ENCODE assay signal across 12 cellular contexts in genomic region chr2:200525066-200525465, GRCh38. TPM values are rescaled to one million over a fixed set of nuclear protein-coding genes. Genes with fewer than 3 reads are reported as not detected.
A peak's percentile ranks its signal among the peaks of the same experiment; 100 is the strongest.
DNase-seq lines count a peak whose midpoint lies in the region; ATAC-seq, FAIRE-seq and TF ChIP-seq lines count a peak whose summit lies in the region.
"Had no signal": no experiment of that assay in that cellular context is flagged by ENCODE, and none has a peak within 500 bp of the region (broad histone marks: within the 10 kb centered on the region; RNA-seq: fewer than 3 reads in every experiment).

No MANE protein-coding gene starts in this region.

- no peak overlapping the region for H2BK12ac ChIP-seq in neuronal stem cell (ENCODE audit: low read length)

- H3K23ac ChIP-seq in neuronal stem cell (ENCODE audit: low read depth, low read length, poor library complexity): no peak overlapping the region

- H4K91ac ChIP-seq in neuronal stem cell (ENCODE audit: low read depth, low read length, poor library complexity): no peak overlapping the region

- H3K9ac ChIP-seq in BLaER1: no peak overlapping the region
- no peak overlapping the region for H3K9ac ChIP-seq in OCI-LY1 (ENCODE audit: low read length)
- no peak overlapping the region for H3K9ac ChIP-seq in endothelial cell of umbilical vein (replicated peaks; ENCODE audit: extremely low read depth, insufficient read depth, low read length)
- no peak overlapping the region for H3K9ac ChIP-seq in neuronal stem cell (ENCODE audit: low read depth, low read length, poor library complexity)

- FAIRE-seq in endothelial cell of umbilical vein (lab: Jason Lieb, UNC): no peak

- no peak for ATAC-seq in GM18873 (IDR thresholded peaks at IDR 0.05; ENCODE audit: low FRiP score, unreplicated experiment)
- no peak for ATAC-seq in GM18867 (IDR thresholded peaks at IDR 0.05; ENCODE audit: unreplicated experiment)

- H3K4me3 ChIP-seq in BLaER1 (no peak overlapping the region; the same call in 1 of the 2 replicates), OCI-LY1 (ENCODE audit: low read depth, low read length, poor library complexity, severe bottlenecking) (peak overlapping the region; percentile 90), endothelial cell of umbilical vein (replicated peaks in 1 of 3; ENCODE audit: insufficient read depth in 1 of 3, low read depth in 1 of 3, low read length in 3 of 3) (peak overlapping the region in 1 of 3 experiments; percentile 83), neuronal stem cell (ENCODE audit: low read length in 2 of 2) (no peak overlapping the region)

- DNase-seq in endothelial cell of umbilical vein (ENCODE audit: low read depth, low spot score) (no peak), neuronal stem cell (ENCODE audit: low spot score) (no peak), DMS53 (lab: John Stamatoyannopoulos, UW) (no peak)
- DNase-seq in stimulated activated CD4-positive, alpha-beta T cell treated with anti-CD3 and anti-CD28 coated beads, Interleukin-4, amount 100 ng/mL, for 4 hours: no peak
- DNase-seq: activated CD4-positive, CD25-positive, alpha-beta regulatory T cell; COR-L47; dermis blood vessel endothelial cell; ovary had no signal

- no TSS peak for BruUV-seq in endothelial cell of umbilical vein (replicated peaks; lab: Mats Ljungman, UMichigan)

- H2BK15ac ChIP-seq in neuronal stem cell (ENCODE audit: low read length): no peak overlapping the region

- H2AFZ ChIP-seq in OCI-LY1 (ENCODE audit: low read length) (peak overlapping the region; percentile 87; the same call in 1 of the 2 replicates), endothelial cell of umbilical vein (ENCODE audit: low read depth, low read length) (no peak overlapping the region), neuronal stem cell (ENCODE audit: low read length) (peak overlapping the region; percentile 91)

- H3K79me1 ChIP-seq in neuronal stem cell (ENCODE audit: low read depth, low read length): peaks cover 1% of the 10 kb centered on the region

- H3K18ac ChIP-seq in neuronal stem cell (ENCODE audit: low read length): no peak overlapping the region

- intact Hi-C loops in endothelial cell of umbilical vein (cut with micrococcal nuclease): loop anchor here (5.0 kb wide), 1 partner anchor 912 kb away; no protein-coding TSS in a partner anchor

- H3K27ac ChIP-seq in BLaER1 (no peak overlapping the region), OCI-LY1 (ENCODE audit: low read depth, low read length, poor library complexity, severe bottlenecking) (no peak overlapping the region), endothelial cell of umbilical vein (ENCODE audit: insufficient read depth, low read depth, low read length) (no peak overlapping the region), neuronal stem cell (replicated peaks; ENCODE audit: low read length) (no peak overlapping the region)
- H3K27ac ChIP-seq: ovary had no signal

- H3K36me3 ChIP-seq in BLaER1 (peaks cover 8% of the 10 kb centered on the region), OCI-LY1 (ENCODE audit: insufficient read depth, low read length) (0 out of 2 replicates have a peak, but pooled peaks cover 2% of the 10 kb centered on the region), endothelial cell of umbilical vein (ENCODE audit: control insufficient read depth in 2 of 2, extremely low read depth in 1 of 2, insufficient read depth in 2 of 2, low read length in 2 of 2) (no peaks in the 10 kb centered on the region), neuronal stem cell (replicated peaks in 1 of 2; ENCODE audit: control insufficient read depth in 2 of 2, insufficient read depth in 2 of 2, low read length in 2 of 2) (no peaks in the 10 kb centered on the region)
- H3K36me3 ChIP-seq: ovary had no signal

- H3K79me2 ChIP-seq in OCI-LY1 (ENCODE audit: insufficient read depth, low read length) (peaks cover 35% of the 10 kb centered on the region), endothelial cell of umbilical vein (ENCODE audit: control insufficient read depth, insufficient read depth, low read length) (peaks cover 37% of the 10 kb centered on the region)

- H2AK5ac ChIP-seq in neuronal stem cell (ENCODE audit: low read depth, low read length): no peak overlapping the region

- CTCF ChIA-PET in endothelial cell of umbilical vein (lab: Charles Lee): interaction anchor here (0.8 to 1.5 kb wide), 5 partner anchors 12 to 552 kb away, joined by 3 to 5 read pairs (median 3); partner anchors contain the start of genes AOX1 and KCTD18

- no peak for TF ChIP-seq CTCF in OCI-LY1 (IDR thresholded peaks at IDR 0.05; ENCODE audit: low read length)
- no peak for TF ChIP-seq CTCF in endothelial cell of umbilical vein (IDR thresholded peaks at IDR 0.05; ENCODE audit: extremely low read depth in 1 of 2, insufficient read depth in 1 of 2, low read depth in 1 of 2, low read length in 2 of 2)

- H3K4me2 ChIP-seq in BLaER1: peak overlapping the region; percentile 96
- H3K4me2 ChIP-seq in OCI-LY1 (ENCODE audit: low read length): peak overlapping the region; percentile 86; the same call in 1 of the 2 replicates
- H3K4me2 ChIP-seq in endothelial cell of umbilical vein (ENCODE audit: insufficient read depth, low read length): peak overlapping the region; percentile 91
- H3K4me2 ChIP-seq in neuronal stem cell (ENCODE audit: insufficient read depth, low read length, poor library complexity, severe bottlenecking): no peak overlapping the region

- no peaks in the 10 kb centered on the region for H3K9me1 ChIP-seq in endothelial cell of umbilical vein (replicated peaks; ENCODE audit: control insufficient read depth, extremely low read depth, insufficient read depth, low read length)

- no peaks in the 10 kb centered on the region for H3K9me3 ChIP-seq in BLaER1
- H3K9me3 ChIP-seq in OCI-LY1 (ENCODE audit: low read length): no peaks in the 10 kb centered on the region
- H3K9me3 ChIP-seq in endothelial cell of umbilical vein (replicated peaks; ENCODE audit: control insufficient read depth, insufficient read depth, low read length): no peaks in the 10 kb centered on the region
- no peaks in the 10 kb centered on the region for H3K9me3 ChIP-seq in neuronal stem cell (replicated peaks in 1 of 2; ENCODE audit: control insufficient read depth in 2 of 2, insufficient read depth in 1 of 2, low read depth in 1 of 2, low read length in 2 of 2)
- H3K9me3 ChIP-seq: ovary had no signal

- H3K4me1 ChIP-seq in BLaER1 (peaks cover 24% of the 10 kb centered on the region), OCI-LY1 (ENCODE audit: insufficient read depth, low read length, severe bottlenecking) (peaks cover 24% of the 10 kb centered on the region), endothelial cell of umbilical vein (ENCODE audit: control insufficient read depth, extremely low read depth, insufficient read depth, low read length) (peaks cover 8% of the 10 kb centered on the region), neuronal stem cell (ENCODE audit: control insufficient read depth in 2 of 2, insufficient read depth in 1 of 2, low read depth in 1 of 2, low read length in 2 of 2) (peaks cover 4 to 12% of the 10 kb centered on the region in 2 donors)

- no peak overlapping the region for H3K14ac ChIP-seq in neuronal stem cell (ENCODE audit: low read length)

- no peaks in the 10 kb centered on the region for H3K27me3 ChIP-seq in BLaER1
- no peaks in the 10 kb centered on the region; the same call in 1 of the 2 replicates for H3K27me3 ChIP-seq in OCI-LY1 (ENCODE audit: insufficient read depth, low read length)
- H3K27me3 ChIP-seq in endothelial cell of umbilical vein (ENCODE audit: control insufficient read depth in 2 of 2, insufficient read depth in 2 of 2, low read length in 2 of 2): peaks cover 21 to 24% of the 10 kb centered on the region in 2 experiments
- H3K27me3 ChIP-seq in neuronal stem cell (ENCODE audit: control insufficient read depth in 3 of 3, insufficient read depth in 3 of 3, low read depth in 1 of 3, low read length in 3 of 3): peaks cover 0 to 38% (median 4%) of the 10 kb centered on the region in 3 experiments
- H3K27me3 ChIP-seq: ovary had no signal

- no CpG with 5 or more reads among the region's 2 CpGs for WGBS in neuronal stem cell (ENCODE audit: extremely low coverage in 2 of 2, insufficient read length in 2 of 2, insufficient replicate concordance in 1 of 2), 2 donors

- POLR2A ChIA-PET in endothelial cell of umbilical vein (lab: Charles Lee): no interaction called here

- H4K20me1 ChIP-seq in BLaER1: peaks cover 7% of the 10 kb centered on the region; the same call in 1 of the 2 replicates
- H4K20me1 ChIP-seq in OCI-LY1 (ENCODE audit: insufficient read depth, low read length): no peaks in the 10 kb centered on the region
- no peaks in the 10 kb centered on the region for H4K20me1 ChIP-seq in endothelial cell of umbilical vein (replicated peaks; ENCODE audit: control insufficient read depth, extremely low read depth, insufficient read depth, low read length)

- H4K8ac ChIP-seq in neuronal stem cell (ENCODE audit: low read depth, low read length): no peak overlapping the region

- dilution Hi-C loops in endothelial cell of umbilical vein (cut with MboI; ENCODE audit: extremely low pct_ligation_motif_present, low sequenced_read_pairs): no loop called here

- H3F3A ChIP-seq in OCI-LY1 (ENCODE audit: insufficient read depth, low read length): no peaks in the 10 kb centered on the region

- no peak for TF ChIP-seq POLR2A in endothelial cell of umbilical vein (IDR thresholded peaks at IDR 0.05; ENCODE audit: low read depth, low read length)

- H2BK120ac ChIP-seq in neuronal stem cell (ENCODE audit: low read depth, low read length): no peak overlapping the region

- H3K9me2 ChIP-seq in OCI-LY1 (ENCODE audit: low read depth, low read length): no peaks in the 10 kb centered on the region

- no peak overlapping the region for H3K4ac ChIP-seq in neuronal stem cell (ENCODE audit: low read length)

- no peak overlapping the region for H2BK5ac ChIP-seq in neuronal stem cell (ENCODE audit: low read length)

RNA-seq across cellular contexts. Expression of gene SGO2, which starts 0.9 kb away (rescaled TPM):
- 19.7 and 20.5 TPM in 2 replicates for total RNA-seq in endothelial cell of umbilical vein
- 1.3 and 1.7 TPM in 2 replicates for polyA plus RNA-seq in endothelial cell of umbilical vein
- polyA plus RNA-seq in endothelial cell of umbilical vein (2011; cell fraction: cytosol; rRNA removed): 5.4 and 6.0 TPM in 2 replicates
- polyA plus RNA-seq in endothelial cell of umbilical vein (2011; cell fraction: nucleus; rRNA removed): 5.3 and 10.2 TPM in 2 replicates
- 6.5 and 15.9 TPM in 2 replicates for polyA plus RNA-seq in endothelial cell of umbilical vein (2012)
- 2.4 and 3.7 TPM in 2 replicates for polyA minus RNA-seq in endothelial cell of umbilical vein
- 4.2 TPM for polyA minus RNA-seq in endothelial cell of umbilical vein (2011; cell fraction: cytosol; rRNA and poly(A)+ RNA removed)
- 10.3 and 10.7 TPM in 2 replicates for polyA minus RNA-seq in endothelial cell of umbilical vein (2011; cell fraction: nucleus; rRNA and poly(A)+ RNA removed)
- 49.7 TPM for polyA plus RNA-seq in neuronal stem cell (2013, experiment 1 of 2)
- polyA plus RNA-seq in neuronal stem cell (2013, experiment 2 of 2): 50.8 TPM

RNA-seq across cellular contexts. Expression of gene KCTD18, which starts 15.2 kb away (rescaled TPM):
- 5.4 and 6.6 TPM in 2 replicates for total RNA-seq in endothelial cell of umbilical vein
- 2.6 TPM in 2 replicates for polyA plus RNA-seq in endothelial cell of umbilical vein
- 3.3 and 4.4 TPM in 2 replicates for polyA plus RNA-seq in endothelial cell of umbilical vein (2011; cell fraction: cytosol; rRNA removed)
- 4.6 TPM in 2 replicates for polyA plus RNA-seq in endothelial cell of umbilical vein (2011; cell fraction: nucleus; rRNA removed)
- polyA plus RNA-seq in endothelial cell of umbilical vein (2012): 4.9 and 5.1 TPM in 2 replicates
- 2.8 and 5.6 TPM in 2 replicates for polyA minus RNA-seq in endothelial cell of umbilical vein
- polyA minus RNA-seq in endothelial cell of umbilical vein (2011; cell fraction: cytosol; rRNA and poly(A)+ RNA removed): 1.3 TPM
- 2.3 and 3.0 TPM in 2 replicates for polyA minus RNA-seq in endothelial cell of umbilical vein (2011; cell fraction: nucleus; rRNA and poly(A)+ RNA removed)
- 5.7 TPM for polyA plus RNA-seq in neuronal stem cell (2013, experiment 1 of 2)
- polyA plus RNA-seq in neuronal stem cell (2013, experiment 2 of 2): 5.0 TPM
